In the genomic region with DNA sequence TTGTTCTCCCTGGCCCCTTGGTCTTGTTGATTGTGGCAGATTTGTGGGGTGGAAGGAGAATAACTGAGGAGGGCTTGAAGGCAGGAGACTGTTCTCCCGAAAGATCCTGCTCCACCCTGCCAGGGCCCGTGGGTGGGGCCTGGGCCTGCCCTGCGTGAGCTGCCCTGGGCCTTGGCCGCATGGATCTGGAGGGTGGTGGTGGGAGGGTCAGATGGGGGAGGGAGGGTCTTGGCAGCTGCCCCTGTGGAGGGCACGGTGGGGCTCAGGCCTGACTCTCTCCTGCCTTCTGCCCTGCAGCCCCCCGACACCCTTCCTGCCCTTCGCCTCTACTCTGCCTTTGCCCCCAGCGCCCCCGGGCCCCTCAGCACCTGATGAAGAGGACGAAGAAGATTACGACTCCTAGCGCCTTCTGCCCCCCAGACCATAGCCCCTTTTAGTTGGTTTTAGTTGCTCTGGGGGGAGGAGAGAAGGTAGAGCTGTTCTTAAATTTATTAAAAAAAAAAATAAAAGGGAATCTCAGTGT, we compare ENCODE assay signal across 12 cellular contexts. TPM values are rescaled to one million over a fixed set of nuclear protein-coding genes. Genes with fewer than 3 reads are reported as not detected.
DNase-seq lines count a peak whose midpoint lies in the region; ATAC-seq and TF ChIP-seq lines count a peak whose summit lies in the region.
"Had no signal": no experiment of that assay in that cellular context is flagged by ENCODE, and none has a peak within 500 bp of the region (broad histone marks: within the 10 kb centered on the region; RNA-seq: fewer than 3 reads in every experiment).

No MANE protein-coding gene starts in this region.

- POLR2A ChIA-PET in naive thymus-derived CD4-positive, alpha-beta T cell (lab: Charles Lee): interaction anchor here (0.6 to 5.7 kb wide), 4 partner anchors 32 to 538 kb away, joined by 4 to 54 read pairs (median 6); a partner anchor contains a TSS

- H3K4me3 Mint-ChIP-seq in HFFc6 (peak overlapping the region; percentile 94), brain (peak overlapping the region; percentile 90 to 93 (median 93))
- peak overlapping the region in 9 of 10 donors; percentile 86 to 96 (median 93) for H3K4me3 Mint-ChIP-seq in naive thymus-derived CD4-positive, alpha-beta T cell

- H3K27me3 Mint-ChIP-seq in HFFc6 (ENCODE audit: insufficient read depth): peaks cover 4% of the 10 kb centered on the region
- H3K27me3 Mint-ChIP-seq in brain: peaks cover 10% of the 10 kb centered on the region
- H3K27me3 Mint-ChIP-seq in naive thymus-derived CD4-positive, alpha-beta T cell: no peaks in the 10 kb centered on the region

- H3K36me3 ChIP-seq in naive thymus-derived CD4-positive, alpha-beta T cell (ENCODE audit: control insufficient read depth in 2 of 3, insufficient read depth in 3 of 3, low read length in 3 of 3): peaks cover 0 to 45% (median 4%) of the 10 kb centered on the region in 3 experiments

- peak overlapping the region; percentile 91 for H3K27ac ChIP-seq in naive thymus-derived CD4-positive, alpha-beta T cell (ENCODE audit: low read depth, low read length)

- H3K27ac Mint-ChIP-seq in HFFc6: peak overlapping the region; percentile 81; the same call in 1 of the 2 replicates
- H3K27ac Mint-ChIP-seq in brain: peak overlapping the region in 1 of 5 experiments; percentile 19
- H3K27ac Mint-ChIP-seq in naive thymus-derived CD4-positive, alpha-beta T cell: peak overlapping the region in 3 of 9 donors; percentile 28 to 71 (median 59)

- no peak for TF ChIP-seq CTCF in HFFc6 (IDR thresholded peaks at IDR 0.05)
- no peak for TF ChIP-seq CTCF in brain (conservative IDR thresholded peaks at IDR 0.05)

- H3K4me1 ChIP-seq in naive thymus-derived CD4-positive, alpha-beta T cell (ENCODE audit: control insufficient read depth in 2 of 2, insufficient read depth in 2 of 2, low read length in 2 of 2): peaks cover 26 to 28% of the 10 kb centered on the region in 2 donors

- CTCF ChIA-PET in naive thymus-derived CD4-positive, alpha-beta T cell (lab: Charles Lee): interaction anchor here (0.6 to 1.7 kb wide), 4 partner anchors 14 to 35 kb away, joined by 3 to 6 read pairs (median 4); a partner anchor contains a TSS

- DNase-seq in AG20443 (ENCODE audit: low spot score): peak; percentile 36
- no peak for DNase-seq in HFFc6
- DNase-seq in naive thymus-derived CD4-positive, alpha-beta T cell: no peak
- DNase-seq in AG08396 (ENCODE audit: low spot score): no peak
- DNase-seq in stimulated activated CD4-positive, alpha-beta T cell treated with anti-CD3 and anti-CD28 coated beads, Interleukin-4, amount 100 ng/mL, for 4 hours: no peak
- DNase-seq in kidney tubule cell (ENCODE audit: low spot score): no peak
- DNase-seq: activated CD8-positive, alpha-beta memory T cell treated with anti-CD3 and anti-CD28 coated beads, Interleukin-2, amount 50 U/mL, for 48 hours; effector CD4-positive, alpha-beta T cell; NCI-H2081 treated with DMSO at 0.1 percent for 48 hours had no signal

- H3K36me3 Mint-ChIP-seq in HFFc6 (ENCODE audit: low read depth) (peaks cover 50% of the 10 kb centered on the region), brain (peaks cover 20% of the 10 kb centered on the region)
- H3K36me3 Mint-ChIP-seq in naive thymus-derived CD4-positive, alpha-beta T cell: peaks cover 4 to 28% (median 13%) of the 10 kb centered on the region in 5 donors

- H3K4me1 Mint-ChIP-seq in HFFc6 (ENCODE audit: low read depth) (peaks cover 30% of the 10 kb centered on the region), brain (peaks cover 30% of the 10 kb centered on the region)
- H3K4me1 Mint-ChIP-seq in naive thymus-derived CD4-positive, alpha-beta T cell: peaks cover 24 to 48% (median 30%) of the 10 kb centered on the region in 7 donors

- ATAC-seq in naive thymus-derived CD4-positive, alpha-beta T cell: no peak
- no peak for ATAC-seq in GM18502 (IDR thresholded peaks at IDR 0.05; ENCODE audit: poor library complexity, unreplicated experiment)

- H3K4me3 ChIP-seq in naive thymus-derived CD4-positive, alpha-beta T cell (ENCODE audit: low read length): peak overlapping the region; percentile 76

- no peaks in the 10 kb centered on the region for H3K9me3 ChIP-seq in naive thymus-derived CD4-positive, alpha-beta T cell (ENCODE audit: control insufficient read depth in 2 of 3, low read length in 3 of 3)

- H3K27me3 ChIP-seq in naive thymus-derived CD4-positive, alpha-beta T cell (ENCODE audit: control insufficient read depth in 2 of 2, insufficient read depth in 2 of 2, low read length in 2 of 2): no peaks in the 10 kb centered on the region

- intact Hi-C loops in naive thymus-derived CD4-positive, alpha-beta T cell (cut with micrococcal nuclease): no loop called here

- H3K9me3 Mint-ChIP-seq in HFFc6 (no peaks in the 10 kb centered on the region), brain (no peaks in the 10 kb centered on the region)
- H3K9me3 Mint-ChIP-seq in naive thymus-derived CD4-positive, alpha-beta T cell: no peaks in the 10 kb centered on the region

RNA-seq across cellular contexts. Expression of a gene that starts 1.9 kb away (rescaled TPM):
- 100 to 1,000 TPM; 362 to 687 (median 615) TPM for total RNA-seq in HFFc6 (2021; fragmentation: NEBNext Ultra II Directional; extraction: Animal tissue kit (Norgen Biotek cat#: 25700))
- 170 TPM for polyA plus RNA-seq in brain (ENCODE audit: insufficient read depth, low read depth, low replicate concordance)
- 100 to 1,000 TPM in 1 of 5 experiments, 10 to 100 TPM in 4; 72.6 to 166 (median 81.9) TPM for total RNA-seq in naive thymus-derived CD4-positive, alpha-beta T cell
- polyA plus RNA-seq in naive thymus-derived CD4-positive, alpha-beta T cell: 10 to 100 TPM; 87.7 to 89.3 TPM

RNA-seq across cellular contexts. Expression of a gene that starts 2.2 kb away (rescaled TPM):
- total RNA-seq in HFFc6 (2021; fragmentation: NEBNext Ultra II Directional; extraction: Animal tissue kit (Norgen Biotek cat#: 25700)): 10 to 100 TPM; 79.0 to 94.6 (median 85.0) TPM
- polyA plus RNA-seq in brain (ENCODE audit: insufficient read depth, low read depth, low replicate concordance): 79.1 TPM
- 10 to 100 TPM; 18.5 to 62.2 (median 40.4) TPM for total RNA-seq in naive thymus-derived CD4-positive, alpha-beta T cell
- polyA plus RNA-seq in naive thymus-derived CD4-positive, alpha-beta T cell: 100 to 1,000 TPM in 1 of 2 donors, 10 to 100 TPM in 1; 74.1 to 104 TPM

RNA-seq across cellular contexts. Expression of a gene that starts 20.9 kb away (rescaled TPM):
- 100 to 1,000 TPM; 134 to 275 (median 234) TPM for total RNA-seq in HFFc6 (2021; fragmentation: NEBNext Ultra II Directional; extraction: Animal tissue kit (Norgen Biotek cat#: 25700))
- polyA plus RNA-seq in brain (ENCODE audit: insufficient read depth, low read depth, low replicate concordance): 0.76 TPM
- total RNA-seq in naive thymus-derived CD4-positive, alpha-beta T cell: 10 to 100 TPM in 1 of 5 experiments, 1 to 10 TPM in 2, not detected in 2; 2.8 to 25.7 (median 4.0) TPM
- not detected for polyA plus RNA-seq in naive thymus-derived CD4-positive, alpha-beta T cell

RNA-seq across cellular contexts. Expression of a gene that starts 24.2 kb away (rescaled TPM):
- total RNA-seq in HFFc6 (2021; fragmentation: NEBNext Ultra II Directional; extraction: Animal tissue kit (Norgen Biotek cat#: 25700)): under 1 TPM in 1 of 6 experiments, not detected in 5; 0.23 TPM
- polyA plus RNA-seq in brain (ENCODE audit: insufficient read depth, low read depth, low replicate concordance): not detected
- total RNA-seq in naive thymus-derived CD4-positive, alpha-beta T cell: under 1 TPM in 1 of 5 experiments, not detected in 4; 0.64 TPM
- polyA plus RNA-seq in naive thymus-derived CD4-positive, alpha-beta T cell: not detected
- total RNA-seq: renal cortical epithelial cell had no signal

RNA-seq across cellular contexts. Expression of a gene that starts 30.6 kb away (rescaled TPM):
- 100 to 1,000 TPM in 2 of 6 experiments, 10 to 100 TPM in 4; 78.9 to 112 (median 87.7) TPM for total RNA-seq in HFFc6 (2021; fragmentation: NEBNext Ultra II Directional; extraction: Animal tissue kit (Norgen Biotek cat#: 25700))
- polyA plus RNA-seq in brain (ENCODE audit: insufficient read depth, low read depth, low replicate concordance): 38.8 TPM
- 10 to 100 TPM; 21.1 to 52.1 (median 23.6) TPM for total RNA-seq in naive thymus-derived CD4-positive, alpha-beta T cell
- polyA plus RNA-seq in naive thymus-derived CD4-positive, alpha-beta T cell: 10 to 100 TPM; 59.0 to 85.0 TPM

Comparison
In these comparisons a context has a peak if more than half of its experiments do, and no peak if none do; other contexts are left out.
1. RNA of a gene that starts 20.9 kb away (total RNA-seq): 134 to 275 TPM in HFFc6; 2.8 to 25.7 TPM in naive thymus-derived CD4-positive, alpha-beta T cell; every median in the first group is over 4 times any median in the second.
2. Peak in every context shown above with its lines, with median percentiles within 50 percentile points of each other: H3K4me3 Mint-ChIP-seq.